8 cellular contexts compared by ENCODE assay signal in the genomic region with DNA sequence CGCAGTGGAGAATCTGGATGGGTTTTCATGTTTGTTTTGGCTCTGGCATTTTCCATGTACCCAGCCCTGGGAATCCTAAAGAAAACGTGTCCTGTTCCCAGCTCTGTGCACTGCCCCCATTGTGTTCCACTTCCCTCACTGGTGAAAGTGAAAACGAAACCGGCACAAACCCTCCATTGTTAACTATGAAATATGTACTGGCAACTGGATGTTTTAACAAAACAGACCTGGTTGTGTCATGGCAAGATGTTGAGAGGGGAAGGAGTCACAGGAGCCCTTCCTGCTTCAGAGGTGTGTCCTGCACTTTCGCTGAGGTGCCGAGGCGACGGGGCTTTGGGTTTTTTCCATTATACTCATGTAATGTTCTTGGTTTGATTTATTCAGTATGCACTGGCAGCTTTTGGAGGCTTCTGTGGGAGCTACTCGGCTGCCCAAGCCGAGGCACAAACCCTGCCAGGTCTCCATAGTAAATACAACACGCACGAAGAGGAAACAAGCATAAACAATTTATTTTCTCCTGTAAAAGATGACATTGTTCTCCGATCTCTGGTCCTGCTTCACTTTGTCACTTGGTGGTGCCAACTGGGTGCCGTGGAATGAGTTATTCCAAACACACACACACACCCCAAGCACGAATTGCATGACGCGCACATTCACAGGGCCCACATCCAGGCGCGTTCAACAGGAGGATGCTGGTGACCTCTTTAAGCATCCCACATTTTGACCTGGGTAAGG.
DNase-seq lines count a peak whose midpoint lies in the region; ATAC-seq and TF ChIP-seq lines count a peak whose summit lies in the region.

No MANE protein-coding gene starts in this region.

- no peaks in the 10 kb centered on the region for H3K9me3 ChIP-seq in RWPE2 (ENCODE audit: severe bottlenecking)
- no peaks in the 10 kb centered on the region for H3K9me3 ChIP-seq in adrenal gland (replicated peaks in 1 of 3)
- no peaks in the 10 kb centered on the region for H3K9me3 ChIP-seq in Caco-2

- H3K4me1 ChIP-seq in RWPE2 (ENCODE audit: insufficient read depth, poor library complexity, severe bottlenecking) (peaks cover 26% of the 10 kb centered on the region), adrenal gland (replicated peaks in 1 of 2) (peaks cover 20 to 56% of the 10 kb centered on the region in 2 donors), Caco-2 (peaks cover 7% of the 10 kb centered on the region)

- no peak for DNase-seq in RWPE2 (ENCODE audit: low spot score)
- peak; percentile 65 to 88 (median 72) for DNase-seq in adrenal gland
- DNase-seq in hypothalamus (lab: John Stamatoyannopoulos, UW): peak in 42 of 51 donors; percentile 11 to 92 (median 52)
- DNase-seq in stimulated activated CD4-positive, alpha-beta T cell treated with anti-CD3 and anti-CD28 coated beads, Interleukin-12 subunit alpha, Interleukin-12 subunit beta, amount 100 ng/mL, for 48 hours (ENCODE audit: low read depth in 2 of 3, low spot score in 1 of 3): peak; percentile 44 to 64 (median 59)
- no peak for DNase-seq in Caco-2
- DNase-seq in NCI-H510A (lab: John Stamatoyannopoulos, UW): no peak

- ATAC-seq in GM18508 (IDR thresholded peaks at IDR 0.05; ENCODE audit: insufficient read depth, unreplicated experiment): peak; percentile 36
- peak; percentile 51 for ATAC-seq in HG03103 (IDR thresholded peaks at IDR 0.05; ENCODE audit: low read depth, unreplicated experiment)
- peak; percentile 83 for ATAC-seq in RWPE2 (ENCODE audit: low read depth)

- no peak for TF ChIP-seq CTCF in RWPE2 (IDR thresholded peaks at IDR 0.05; ENCODE audit: poor library complexity, severe bottlenecking)
- TF ChIP-seq CTCF in adrenal gland (IDR thresholded peaks at IDR 0.05): no peak
- no peak for TF ChIP-seq CTCF in Caco-2 (IDR thresholded peaks at IDR 0.05; ENCODE audit: insufficient read depth in 1 of 2, low read depth in 1 of 2, low read length in 1 of 2, severe bottlenecking in 1 of 2, unreplicated experiment in 1 of 2)

- peaks cover 45% of the 10 kb centered on the region for H3K4me1 Mint-ChIP-seq in Caco-2 (ENCODE audit: low read depth, unreplicated experiment)

- intact Hi-C loops in adrenal gland (cut with DNase I) (no loop called here), Caco-2 (cut with micrococcal nuclease; ENCODE audit: unreplicated experiment) (no loop called here)

- CTCF ChIA-PET in Caco-2 (lab: Charles Lee): no interaction called here

- H3K4me3 Mint-ChIP-seq in Caco-2 (ENCODE audit: unreplicated experiment): no peak overlapping the region

- POLR2A ChIA-PET in Caco-2 (lab: Charles Lee): no interaction called here

- no peaks in the 10 kb centered on the region for H3K9me3 Mint-ChIP-seq in Caco-2 (ENCODE audit: unreplicated experiment)

- H3K27me3 ChIP-seq in RWPE2 (ENCODE audit: insufficient read depth, poor library complexity, severe bottlenecking): no peaks in the 10 kb centered on the region
- no peaks in the 10 kb centered on the region for H3K27me3 ChIP-seq in adrenal gland
- H3K27me3 ChIP-seq in Caco-2 (replicated peaks; ENCODE audit: control insufficient read depth, insufficient read depth, low read length): no peaks in the 10 kb centered on the region

- BruUV-seq in Caco-2 (replicated peaks; lab: Mats Ljungman, UMichigan): no TSS peak

- H3K27ac ChIP-seq in RWPE2 (ENCODE audit: poor library complexity, severe bottlenecking) (peak overlapping the region; percentile 71), adrenal gland (peak overlapping the region; percentile 85 to 92 (median 88))

- H3K36me3 ChIP-seq in RWPE2 (ENCODE audit: low read depth) (peaks cover 37% of the 10 kb centered on the region), adrenal gland (replicated peaks in 1 of 2) (no peaks in the 10 kb centered on the region), Caco-2 (ENCODE audit: control insufficient read depth, insufficient read depth, low read length) (no peaks in the 10 kb centered on the region; the same call in 1 of the 2 replicates)

- peak overlapping the region; percentile 19 for H3K4me3 ChIP-seq in RWPE2 (ENCODE audit: severe bottlenecking)
- H3K4me3 ChIP-seq in adrenal gland: peak overlapping the region in 3 of 4 donors; percentile 13 to 51 (median 32)
- H3K4me3 ChIP-seq in Caco-2 (ENCODE audit: low read depth, low read length): no peak overlapping the region

- peak in 1 of 2 donors; percentile 64 for TF ChIP-seq POLR2A in adrenal gland (IDR thresholded peaks at IDR 0.05)

- H3K27me3 Mint-ChIP-seq in Caco-2 (ENCODE audit: insufficient read depth, unreplicated experiment): no peaks in the 10 kb centered on the region

- no peak overlapping the region for H3K27ac Mint-ChIP-seq in Caco-2 (ENCODE audit: unreplicated experiment)

- WGBS in adrenal gland, 4 donors: 18 to 29% (median 20%) methylated on average over 15 to 19 of the region's 19 CpGs

- peaks cover 76% of the 10 kb centered on the region for H3K36me3 Mint-ChIP-seq in Caco-2 (ENCODE audit: insufficient read depth, unreplicated experiment)

Comparison
In these comparisons a context has a peak if more than half of its experiments do, and no peak if none do; other contexts are left out.
1. DNase-seq: peak in adrenal gland (7 of 7), hypothalamus (42 of 51) and stimulated activated CD4-positive, alpha-beta T cell treated with anti-CD3 and anti-CD28 coated beads, Interleukin-12 subunit alpha, Interleukin-12 subunit beta, amount 100 ng/mL, for 48 hours (3 of 3); none in RWPE2 (single experiment), Caco-2 (0 of 2) and NCI-H510A (single experiment).
2. Peak in every context shown above with its lines, with median percentiles within 50 percentile points of each other: ATAC-seq.